Comparison of ENCODE assay signal across 23 cellular contexts in the genomic region with DNA sequence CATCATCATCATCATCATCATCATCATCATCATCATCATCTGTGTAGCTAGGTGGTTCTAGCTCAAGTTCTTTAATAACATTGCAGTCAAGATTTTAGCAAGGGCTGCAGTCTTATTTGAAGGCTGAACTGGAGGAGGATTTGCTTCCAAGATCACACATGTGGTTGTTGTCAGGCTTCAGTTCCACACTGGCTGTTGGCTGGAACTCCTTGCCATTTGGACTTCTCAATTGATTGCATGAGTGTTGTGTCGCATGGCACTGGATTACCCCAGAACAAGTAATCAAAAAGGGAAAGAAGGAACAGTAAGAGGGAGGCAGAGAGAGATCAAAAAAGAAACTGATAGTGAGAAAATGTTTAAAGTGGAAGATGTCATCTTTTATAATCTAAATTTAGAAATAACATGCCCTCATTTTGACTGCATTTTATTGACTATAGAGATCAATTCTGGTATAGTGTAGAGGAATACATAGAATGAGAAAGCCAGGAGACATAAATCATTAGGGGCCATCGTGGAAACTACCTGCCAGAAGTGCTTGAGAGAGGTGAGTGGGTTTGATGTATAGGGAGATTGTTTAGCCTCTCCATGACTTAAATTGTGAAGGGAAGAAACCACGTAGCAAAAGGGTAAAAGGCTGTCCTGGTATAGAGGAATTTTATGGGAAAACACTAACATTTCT.
DNase-seq lines count a peak whose midpoint lies in the region; ATAC-seq, FAIRE-seq and TF ChIP-seq lines count a peak whose summit lies in the region.
"Had no signal": no experiment of that assay in that cellular context is flagged by ENCODE, and none has a peak within 500 bp of the region (broad histone marks: within the 10 kb centered on the region; RNA-seq: fewer than 3 reads in every experiment).

No MANE protein-coding gene starts in this region.

- H3K27me3 ChIP-seq in GM12878 (replicated peaks in 1 of 2; ENCODE audit: control insufficient read depth in 2 of 2, insufficient read depth in 2 of 2, low read length in 1 of 2), result no peaks in the 10 kb centered on the region
- H3K27me3 ChIP-seq in Caco-2 (replicated peaks; ENCODE audit: control insufficient read depth, insufficient read depth, low read length), result no peaks in the 10 kb centered on the region
- H3K27me3 ChIP-seq: colonic mucosa, sigmoid colon, SJSA1 had no signal

- DNase-seq in activated T-cell treated with anti-CD3 and anti-CD28 coated beads, Interleukin-2, amount 50 U/mL, for 72 hours, result no peak
- no peak for DNase-seq in activated T-cell treated with anti-CD3 and anti-CD28 coated beads, Interleukin-2, amount 50 U/mL, for 1 hour
- no peak for DNase-seq in GM12878 (ENCODE audit: low read depth, low spot score)
- no peak for DNase-seq in omental fat pad (ENCODE audit: low spot score)
- no peak for DNase-seq in activated naive CD4-positive, alpha-beta T cell treated with anti-CD3 and anti-CD28 coated beads for 36 hours
- DNase-seq in Caco-2, result no peak
- DNase-seq: ACHN, Calu3, colonic mucosa, EL, endodermal cell, mesenchymal stem cell, NCI-H1092 treated with DMSO at 0.1 percent for 48 hours, NCI-H2029, PC-3, sigmoid colon had no signal

- no peak overlapping the region for H3K9ac ChIP-seq in GM12878 (ENCODE audit: control insufficient read depth, insufficient read depth, low read length)
- H3K9ac ChIP-seq: BLaER1 treated with 17β-estradiol and CSF1 and Interleukin-3, amounts not matched to agents 10 nM and 100 nM had no signal

- no TSS peak for BruUV-seq in GM12878 (replicated peaks; lab: Mats Ljungman, UMichigan)
- BruUV-seq in Caco-2 (replicated peaks; lab: Mats Ljungman, UMichigan), result no TSS peak

- H3K27me3 Mint-ChIP-seq in activated T-cell treated with anti-CD3 and anti-CD28 coated beads, Interleukin-2, amount 50 U/mL, for 72 hours (ENCODE audit: low read depth), result peaks cover 7% of the 10 kb centered on the region
- H3K27me3 Mint-ChIP-seq in activated naive CD4-positive, alpha-beta T cell treated with anti-CD3 and anti-CD28 coated beads for 36 hours (ENCODE audit: low read depth), result peaks cover 3% of the 10 kb centered on the region
- H3K27me3 Mint-ChIP-seq in Caco-2 (ENCODE audit: insufficient read depth, unreplicated experiment), result peaks cover 2% of the 10 kb centered on the region
- H3K27me3 Mint-ChIP-seq: stimulated activated memory B cell treated with anti-CD40 and anti-IgM and Interleukin-4, amounts not matched to agents 10 μg/mL and 1 μg/mL and 100 μg/mL, for 72 hours had no signal

- WGBS in GM12878 (ENCODE audit: insufficient coverage, insufficient replicate concordance, low lambda C conversion rate, missing lambda C conversion rate), result 33% methylated on average over 3 of the region's 3 CpGs

- H3K27ac Mint-ChIP-seq in activated T-cell treated with anti-CD3 and anti-CD28 coated beads, Interleukin-2, amount 50 U/mL, for 72 hours, result peak overlapping the region; percentile 3
- H3K27ac Mint-ChIP-seq in activated naive CD4-positive, alpha-beta T cell treated with anti-CD3 and anti-CD28 coated beads for 36 hours, result no peak overlapping the region
- no peak overlapping the region for H3K27ac Mint-ChIP-seq in Caco-2 (ENCODE audit: unreplicated experiment)
- H3K27ac Mint-ChIP-seq: endodermal cell; stimulated activated memory B cell treated with anti-CD40 and anti-IgM and Interleukin-4, amounts not matched to agents 10 μg/mL and 1 μg/mL and 100 μg/mL, for 72 hours; WTC11 had no signal

- RAD21 ChIA-PET in GM12878 (lab: Charles Lee; ENCODE audit: unreplicated experiment), result interaction anchor here (0.6 to 1.9 kb wide), 2 partner anchors 18 to 1220 kb away, joined by 3 to 9 read pairs; no protein-coding TSS in a partner anchor

- no peak overlapping the region for H3K4me3 ChIP-seq in GM12878
- H3K4me3 ChIP-seq in Caco-2 (ENCODE audit: low read depth, low read length), result no peak overlapping the region
- H3K4me3 ChIP-seq: BLaER1 treated with 17β-estradiol and CSF1 and Interleukin-3, amounts not matched to agents 10 nM and 100 nM; colonic mucosa; sigmoid colon; SJSA1 had no signal

- no peak for TF ChIP-seq CTCF in GM12878 (IDR thresholded peaks at IDR 0.05 in 2 of 3, conservative IDR thresholded peaks at IDR 0.05 in 1 of 3; ENCODE audit: control insufficient read depth in 2 of 3, extremely low read depth in 1 of 3, insufficient read depth in 1 of 3, low read depth in 3 of 3, low read length in 3 of 3)
- no peak for TF ChIP-seq CTCF in omental fat pad (IDR thresholded peaks at IDR 0.05)
- no peak for TF ChIP-seq CTCF in Caco-2 (IDR thresholded peaks at IDR 0.05; ENCODE audit: insufficient read depth in 1 of 2, low read depth in 1 of 2, low read length in 1 of 2, severe bottlenecking in 1 of 2, unreplicated experiment in 1 of 2)

- H3K79me2 ChIP-seq in GM12878 (ENCODE audit: control insufficient read depth, insufficient read depth, low read length), result no peaks in the 10 kb centered on the region

- peak overlapping the region; percentile 10 for H3K4me2 ChIP-seq in GM12878 (ENCODE audit: control insufficient read depth, insufficient read depth)
- H3K4me2 ChIP-seq: BLaER1 treated with 17β-estradiol and CSF1 and Interleukin-3, amounts not matched to agents 10 nM and 100 nM had no signal

- POLR2A ChIA-PET in GM12878 (lab: Charles Lee) (no interaction called here), Caco-2 (lab: Charles Lee) (no interaction called here)

- in situ Hi-C loops in GM12878 (cut with MboI), result no loop called here

- H3K36me3 ChIP-seq in GM12878 (ENCODE audit: control insufficient read depth in 2 of 2, insufficient read depth in 2 of 2, low read length in 1 of 2) (no peaks in the 10 kb centered on the region), Caco-2 (ENCODE audit: control insufficient read depth, insufficient read depth, low read length) (no peaks in the 10 kb centered on the region)
- H3K36me3 ChIP-seq: BLaER1 treated with 17β-estradiol and CSF1 and Interleukin-3, amounts not matched to agents 10 nM and 100 nM; colonic mucosa; sigmoid colon; SJSA1 had no signal

- TF ChIP-seq EP300 in GM12878 (IDR thresholded peaks at IDR 0.05; ENCODE audit: borderline replicate concordance in 1 of 2, control insufficient read depth in 1 of 2, low read depth in 2 of 2, low read length in 2 of 2), result no peak

- no peak for TF ChIP-seq RAD21 in GM12878 (IDR thresholded peaks at IDR 0.05; ENCODE audit: insufficient read depth, low read depth, low read length)

- TF ChIP-seq POLR2A in GM12878 (IDR thresholded peaks at IDR 0.05; ENCODE audit: low read depth, low read length), result no peak

- peaks cover 0 to 3% of the 10 kb centered on the region in 2 donors for H3K9me3 Mint-ChIP-seq in activated T-cell treated with anti-CD3 and anti-CD28 coated beads, Interleukin-2, amount 50 U/mL, for 72 hours
- H3K9me3 Mint-ChIP-seq in activated naive CD4-positive, alpha-beta T cell treated with anti-CD3 and anti-CD28 coated beads for 36 hours, result no peaks in the 10 kb centered on the region
- H3K9me3 Mint-ChIP-seq in Caco-2 (ENCODE audit: unreplicated experiment), result no peaks in the 10 kb centered on the region
- H3K9me3 Mint-ChIP-seq: endodermal cell; stimulated activated memory B cell treated with anti-CD40 and anti-IgM and Interleukin-4, amounts not matched to agents 10 μg/mL and 1 μg/mL and 100 μg/mL, for 72 hours; WTC11 had no signal

- no peak for FAIRE-seq in GM12878 (lab: Jason Lieb, UNC)

- peak overlapping the region; percentile 26 to 70 for H3K4me3 Mint-ChIP-seq in activated T-cell treated with anti-CD3 and anti-CD28 coated beads, Interleukin-2, amount 50 U/mL, for 72 hours
- no peak overlapping the region for H3K4me3 Mint-ChIP-seq in activated naive CD4-positive, alpha-beta T cell treated with anti-CD3 and anti-CD28 coated beads for 36 hours
- no peak overlapping the region for H3K4me3 Mint-ChIP-seq in Caco-2 (ENCODE audit: unreplicated experiment)
- H3K4me3 Mint-ChIP-seq: endodermal cell; stimulated activated memory B cell treated with anti-CD40 and anti-IgM and Interleukin-4, amounts not matched to agents 10 μg/mL and 1 μg/mL and 100 μg/mL, for 72 hours; WTC11 had no signal

- SMC1A ChIA-PET in GM12878 (lab: Charles Lee; ENCODE audit: uncharacterized antibody, unreplicated experiment), result interaction anchor here (0.9 to 1.5 kb wide), 2 partner anchors 19 to 26 kb away, joined by 3 to 4 read pairs; no protein-coding TSS in a partner anchor

- CTCF ChIA-PET in GM12878 (lab: Yijun Ruan, JAX) (no interaction called here), Caco-2 (lab: Charles Lee) (no interaction called here)
- CTCF ChIA-PET in activated naive CD4-positive, alpha-beta T cell treated with anti-CD3 and anti-CD28 coated beads for 36 hours (lab: Charles Lee), result interaction anchor here (0.8 kb wide), 1 partner anchor 79 kb away, joined by 3 read pairs; no protein-coding TSS in a partner anchor

- peaks cover 25% of the 10 kb centered on the region for H3K4me1 Mint-ChIP-seq in activated T-cell treated with anti-CD3 and anti-CD28 coated beads, Interleukin-2, amount 50 U/mL, for 72 hours (ENCODE audit: low read depth)
- peaks cover 14% of the 10 kb centered on the region for H3K4me1 Mint-ChIP-seq in activated naive CD4-positive, alpha-beta T cell treated with anti-CD3 and anti-CD28 coated beads for 36 hours (ENCODE audit: low read depth)
- no peaks in the 10 kb centered on the region for H3K4me1 Mint-ChIP-seq in Caco-2 (ENCODE audit: low read depth, unreplicated experiment)
- H3K4me1 Mint-ChIP-seq: endodermal cell; stimulated activated memory B cell treated with anti-CD40 and anti-IgM and Interleukin-4, amounts not matched to agents 10 μg/mL and 1 μg/mL and 100 μg/mL, for 72 hours had no signal

- H3K4me1 ChIP-seq in GM12878 (ENCODE audit: control insufficient read depth, insufficient read depth, low read length) (peaks cover 4% of the 10 kb centered on the region; the same call in 1 of the 2 replicates), Caco-2 (no peaks in the 10 kb centered on the region)
- H3K4me1 ChIP-seq: BLaER1 treated with 17β-estradiol and CSF1 and Interleukin-3, amounts not matched to agents 10 nM and 100 nM; colonic mucosa; SJSA1 had no signal

- ATAC-seq in activated T-cell treated with anti-CD3 and anti-CD28 coated beads, Interleukin-2, amount 50 U/mL, for 72 hours (replicated peaks in 1 of 2), result peak; percentile 37 to 53
- ATAC-seq in GM18867 (IDR thresholded peaks at IDR 0.05; ENCODE audit: unreplicated experiment), result peak; percentile 61
- ATAC-seq in HG03159 (IDR thresholded peaks at IDR 0.05; ENCODE audit: unreplicated experiment), result peak; percentile 60
- ATAC-seq in GM12878, result peak; percentile 64
- no peak for ATAC-seq in omental fat pad (ENCODE audit: low FRiP score)
- ATAC-seq: HCT116; PC-3; stimulated activated memory B cell treated with anti-CD40 and anti-IgM and Interleukin-4, amounts not matched to agents 10 μg/mL and 1 μg/mL and 100 μg/mL, for 72 hours; WTC11 had no signal

- H4K20me1 ChIP-seq in GM12878 (ENCODE audit: control insufficient read depth, insufficient read depth), result no peaks in the 10 kb centered on the region
- H4K20me1 ChIP-seq: BLaER1 treated with 17β-estradiol and CSF1 and Interleukin-3, amounts not matched to agents 10 nM and 100 nM had no signal

- intact Hi-C loops in GM12878 (cut with micrococcal nuclease; ENCODE audit: unreplicated experiment) (no loop called here), Caco-2 (cut with micrococcal nuclease; ENCODE audit: unreplicated experiment) (no loop called here)
- intact Hi-C loops in activated naive CD4-positive, alpha-beta T cell treated with anti-CD3 and anti-CD28 coated beads for 36 hours (cut with micrococcal nuclease), result no loop called here

- H3K36me3 Mint-ChIP-seq in activated T-cell treated with anti-CD3 and anti-CD28 coated beads, Interleukin-2, amount 50 U/mL, for 72 hours (ENCODE audit: insufficient read depth in 2 of 2), result no peaks in the 10 kb centered on the region
- H3K36me3 Mint-ChIP-seq in activated naive CD4-positive, alpha-beta T cell treated with anti-CD3 and anti-CD28 coated beads for 36 hours (ENCODE audit: low read depth), result no peaks in the 10 kb centered on the region
- H3K36me3 Mint-ChIP-seq in Caco-2 (ENCODE audit: insufficient read depth, unreplicated experiment), result no peaks in the 10 kb centered on the region
- H3K36me3 Mint-ChIP-seq: stimulated activated memory B cell treated with anti-CD40 and anti-IgM and Interleukin-4, amounts not matched to agents 10 μg/mL and 1 μg/mL and 100 μg/mL, for 72 hours; WTC11 had no signal

- H3K9me3 ChIP-seq in GM12878 (replicated peaks; ENCODE audit: control insufficient read depth, insufficient read depth, low read length) (no peaks in the 10 kb centered on the region; the same call in 2 of the 3 replicates), Caco-2 (no peaks in the 10 kb centered on the region)
- H3K9me3 ChIP-seq: BLaER1 treated with 17β-estradiol and CSF1 and Interleukin-3, amounts not matched to agents 10 nM and 100 nM; colonic mucosa; sigmoid colon; SJSA1 had no signal

- H2AFZ ChIP-seq in GM12878 (ENCODE audit: control insufficient read depth, low read depth, low read length), result no peak overlapping the region

- no peak overlapping the region for H3K27ac ChIP-seq in GM12878 (ENCODE audit: control insufficient read depth, insufficient read depth)
- H3K27ac ChIP-seq: BLaER1 treated with 17β-estradiol and CSF1 and Interleukin-3, amounts not matched to agents 10 nM and 100 nM; colonic mucosa; sigmoid colon; SJSA1 had no signal

Comparison
In these comparisons a context has a peak if more than half of its experiments do, and no peak if none do; other contexts are left out.
1. H3K4me3 Mint-ChIP-seq: peak in activated T-cell treated with anti-CD3 and anti-CD28 coated beads, Interleukin-2, amount 50 U/mL, for 72 hours (2 of 2); none in activated naive CD4-positive, alpha-beta T cell treated with anti-CD3 and anti-CD28 coated beads for 36 hours (single experiment) and Caco-2 (single experiment).